ENCODE assay signal across 17 cellular contexts in genomic region chr6:41159415-41160082, GRCh38. TPM values are rescaled to one million over a fixed set of nuclear protein-coding genes. Genes with fewer than 3 reads are reported as not detected.
DNase-seq lines count a peak whose midpoint lies in the region; ATAC-seq and TF ChIP-seq lines count a peak whose summit lies in the region.
"Had no signal": no experiment of that assay in that cellular context is flagged by ENCODE, and none has a peak within 500 bp of the region (broad histone marks: within the 10 kb centered on the region; RNA-seq: fewer than 3 reads in every experiment).

No MANE protein-coding gene starts in this region.

- no peak for ATAC-seq in HG03139 (IDR thresholded peaks at IDR 0.05; ENCODE audit: unreplicated experiment)
- ATAC-seq: K562; stimulated activated memory B cell treated with anti-CD40 and anti-IgM and Interleukin-4, amounts not matched to agents 10 μg/mL and 1 μg/mL and 100 μg/mL, for 72 hours had no signal

- DNase-seq in NCI-H1694 treated with DMSO at 0.1 percent for 48 hours (lab: John Stamatoyannopoulos, UW) (peak; percentile 77), NCI-H774 (lab: John Stamatoyannopoulos, UW) (peak; percentile 21), mesenchymal stem cell (peak; percentile 34), NCI-H526 treated with DMSO at 0.1 percent for 48 hours (lab: John Stamatoyannopoulos, UW) (no peak)
- DNase-seq in activated naive CD4-positive, alpha-beta T cell treated with Interleukin-2 at 50 U/mL for 16 hours: no peak
- DNase-seq: activated CD4-positive, CD25-positive, alpha-beta regulatory T cell treated with anti-CD3 and anti-CD28 coated beads, Interleukin-2, amount 50 U/mL, for 72 hours; BE2C; central memory CD4-positive, alpha-beta T cell; hypothalamus; kidney; NCI-H1930; thyroid gland had no signal

- H3K27ac ChIP-seq in HEK293 (ENCODE audit: extremely low read depth, low read depth, low read length) (no peak overlapping the region), mesenchymal stem cell (ENCODE audit: low read length, poor library complexity, severe bottlenecking) (no peak overlapping the region)
- H3K27ac ChIP-seq: thyroid gland had no signal

- H2BK120ac ChIP-seq in mesenchymal stem cell (ENCODE audit: low read depth, low read length): no peak overlapping the region

- H3K4me2 ChIP-seq in mesenchymal stem cell (ENCODE audit: low read length, poor library complexity, severe bottlenecking): no peak overlapping the region

- H3K23ac ChIP-seq in mesenchymal stem cell (ENCODE audit: low read length in 2 of 2): no peak overlapping the region

- H3K79me1 ChIP-seq in mesenchymal stem cell (replicated peaks; ENCODE audit: low read length, poor library complexity, severe bottlenecking): no peaks in the 10 kb centered on the region

- H2BK12ac ChIP-seq in mesenchymal stem cell (ENCODE audit: low read length in 2 of 2): no peak overlapping the region

- H3K9me3 ChIP-seq in HEK293 (ENCODE audit: control insufficient read depth, insufficient read depth, low read depth, low read length) (no peaks in the 10 kb centered on the region), mesenchymal stem cell (ENCODE audit: control insufficient read depth, low read length) (no peaks in the 10 kb centered on the region)
- H3K9me3 ChIP-seq: BE2C, thyroid gland had no signal

- TF ChIP-seq CTCF in HEK293 (tag by site-specific recombination; IDR thresholded peaks at IDR 0.05): no peak

- H3K4ac ChIP-seq in mesenchymal stem cell (ENCODE audit: low read depth in 1 of 2, low read length in 2 of 2): no peak overlapping the region

- CTCF ChIA-PET in HEK293 (lab: Yijun Ruan, JAX): interaction anchor here (0.8 kb wide), 1 partner anchor 20 kb away, joined by 3 read pairs; no protein-coding TSS in a partner anchor

- POLR2A ChIA-PET in HEK293 (lab: Yijun Ruan, JAX): no interaction called here

- H3K14ac ChIP-seq in mesenchymal stem cell (ENCODE audit: low read length in 2 of 2): no peak overlapping the region

- H4K8ac ChIP-seq in mesenchymal stem cell (ENCODE audit: low read length): no peak overlapping the region

- no peak overlapping the region for H2BK15ac ChIP-seq in mesenchymal stem cell (ENCODE audit: low read depth, poor library complexity, severe bottlenecking)

- H4K91ac ChIP-seq in mesenchymal stem cell (ENCODE audit: low read length): no peak overlapping the region

- no peak overlapping the region for H2AFZ ChIP-seq in mesenchymal stem cell (ENCODE audit: low read depth, low read length)

- no peak overlapping the region for H3K18ac ChIP-seq in mesenchymal stem cell (ENCODE audit: low read depth in 1 of 2, low read length in 2 of 2)

- H3K4me3 ChIP-seq in HEK293 (ENCODE audit: low read depth, low read length) (no peak overlapping the region), mesenchymal stem cell (ENCODE audit: insufficient read depth in 1 of 2, low read depth in 1 of 2, low read length in 2 of 2) (no peak overlapping the region)
- H3K4me3 ChIP-seq: K562, thyroid gland had no signal

- H2BK5ac ChIP-seq in mesenchymal stem cell (ENCODE audit: low read depth, low read length, poor library complexity, severe bottlenecking): no peak overlapping the region

- no peak overlapping the region for H2AK5ac ChIP-seq in mesenchymal stem cell (ENCODE audit: low read length, severe bottlenecking)

- 84% methylated on average over 9 of the region's 12 CpGs for whole genome bisulfite sequencing in mesenchymal stem cell

- H3K27me3 ChIP-seq in mesenchymal stem cell (ENCODE audit: control insufficient read depth in 1 of 2, insufficient read depth in 1 of 2, low read length in 2 of 2): peaks cover 19 to 37% of the 10 kb centered on the region in 2 experiments
- H3K27me3 ChIP-seq: thyroid gland had no signal

- H3K36me3 ChIP-seq in HEK293 (ENCODE audit: control insufficient read depth in 2 of 2, insufficient read depth in 1 of 2, low read length in 2 of 2): no peaks in the 10 kb centered on the region
- no peaks in the 10 kb centered on the region for H3K36me3 ChIP-seq in mesenchymal stem cell (ENCODE audit: control insufficient read depth in 1 of 2, insufficient read depth in 2 of 2, low read depth in 1 of 2, low read length in 2 of 2)
- H3K36me3 ChIP-seq: BE2C, thyroid gland had no signal

- H3K4me1 ChIP-seq in HEK293 (ENCODE audit: control insufficient read depth, insufficient read depth, low read length): no peaks in the 10 kb centered on the region
- H3K4me1 ChIP-seq in mesenchymal stem cell (ENCODE audit: control insufficient read depth, insufficient read depth, low read depth, low read length): peaks cover 5% of the 10 kb centered on the region
- H3K4me1 ChIP-seq: BE2C had no signal

- H3K9ac ChIP-seq in mesenchymal stem cell (ENCODE audit: low read length): no peak overlapping the region

TF ChIP-seq in HEK293, 187 proteins besides CTCF, POLR2A, EP300 and RAD21:
- TF ChIP-seq OSR2 (tag by site-specific recombination; IDR thresholded peaks at IDR 0.05) (peak; percentile 32; the same call in 1 of the 2 replicates), FEZF1 (tag by site-specific recombination; IDR thresholded peaks at IDR 0.05) (peak; percentile 63), ZNF223 (tag by site-specific recombination; IDR thresholded peaks at IDR 0.05) (no peak)

RNA-seq across cellular contexts. Expression of gene TREM2, which starts 3.4 kb away (rescaled TPM):
- polyA plus RNA-seq in mesenchymal stem cell (2013, experiment 1 of 2): 0.04 TPM
- polyA plus RNA-seq in mesenchymal stem cell (2013, experiment 2 of 2): not detected
- polyA plus RNA-seq: K562, neural cell had no signal

RNA-seq across cellular contexts. Expression of gene TREML1, which starts 5.4 kb away (rescaled TPM):
- polyA plus RNA-seq in mesenchymal stem cell (2013, experiment 1 of 2): not detected
- not detected for polyA plus RNA-seq in mesenchymal stem cell (2013, experiment 2 of 2)
- polyA plus RNA-seq: K562, neural cell had no signal

RNA-seq across cellular contexts. Expression of gene TREML2, which starts 41.4 kb away (rescaled TPM):
- polyA plus RNA-seq in mesenchymal stem cell (2013, experiment 1 of 2): not detected
- polyA plus RNA-seq in mesenchymal stem cell (2013, experiment 2 of 2): 0.01 TPM
- polyA plus RNA-seq: neural cell had no signal

Comparison
In these comparisons a context has a peak if more than half of its experiments do, and no peak if none do; other contexts are left out.
1. DNase-seq: peak in NCI-H1694 treated with DMSO at 0.1 percent for 48 hours (single experiment), NCI-H774 (single experiment) and mesenchymal stem cell (single experiment); none in activated naive CD4-positive, alpha-beta T cell treated with Interleukin-2 at 50 U/mL for 16 hours (single experiment) and NCI-H526 treated with DMSO at 0.1 percent for 48 hours (single experiment).